ENCODE assay signal across 2 cellular contexts in genomic region chr15:58148633-58149032, GRCh38.
TF ChIP-seq lines count a peak whose summit lies in the region.

No MANE protein-coding gene starts in this region.

TF ChIP-seq in liver, 16 proteins besides CTCF, POLR2A, EP300 and RAD21:
- no peak for TF ChIP-seq EGR1 (IDR thresholded peaks at IDR 0.05; ENCODE audit: low read depth in 2 of 2)
- TF ChIP-seq NR2F2 (IDR thresholded peaks at IDR 0.05) = no peak
- TF ChIP-seq ZBTB33 (IDR thresholded peaks at IDR 0.05) = no peak
- TF ChIP-seq HNF4G (IDR thresholded peaks at IDR 0.05) = no peak
- TF ChIP-seq RXRA (IDR thresholded peaks at IDR 0.05) = peak; percentile 59 to 67
- TF ChIP-seq ATF3 (IDR thresholded peaks at IDR 0.05) = no peak
- no peak for TF ChIP-seq GABPA (IDR thresholded peaks at IDR 0.05 in 1 of 2, conservative IDR thresholded peaks at IDR 0.05 in 1 of 2)
- TF ChIP-seq HNF4A (conservative IDR thresholded peaks at IDR 0.05) = peak in 1 of 2 donors; percentile 11
- TF ChIP-seq FOXA2 (IDR thresholded peaks at IDR 0.05) = no peak

TF ChIP-seq in HepG2, 621 proteins besides CTCF, POLR2A, EP300 and RAD21:
- TF ChIP-seq ZNF672 (CRISPR knock-in tag; IDR thresholded peaks at IDR 0.05) (no peak), ZNF710 (CRISPR knock-in tag; IDR thresholded peaks at IDR 0.05; ENCODE audit: borderline replicate concordance) (no peak), ZNF430 (CRISPR knock-in tag; IDR thresholded peaks at IDR 0.05) (no peak), ZBTB44 (CRISPR knock-in tag; IDR thresholded peaks at IDR 0.05) (no peak), MEIS2 (CRISPR knock-in tag; IDR thresholded peaks at IDR 0.05) (no peak), TFAP4 (IDR thresholded peaks at IDR 0.05; ENCODE audit: borderline replicate concordance, low read depth) (no peak), ZNF574 (CRISPR knock-in tag; IDR thresholded peaks at IDR 0.05) (no peak), KDM6A (CRISPR knock-in tag; IDR thresholded peaks at IDR 0.05; ENCODE audit: low read depth) (no peak), ZNF562 (CRISPR knock-in tag; IDR thresholded peaks at IDR 0.05; ENCODE audit: borderline replicate concordance) (no peak)
TF ChIP-seq in HepG2: peak in this region for 0.
